Comparison of ENCODE assay signal across 16 cellular contexts in genomic region chr16:30552956-30553355, GRCh38. TPM values are rescaled to one million over a fixed set of nuclear protein-coding genes. Genes with fewer than 3 reads are reported as not detected.
A peak's percentile ranks its signal among the peaks of the same experiment; 100 is the strongest.
DNase-seq lines count a peak whose midpoint lies in the region; ATAC-seq and TF ChIP-seq lines count a peak whose summit lies in the region.
"Had no signal": no experiment of that assay in that cellular context is flagged by ENCODE, and none has a peak within 500 bp of the region (broad histone marks: within the 10 kb centered on the region; RNA-seq: fewer than 3 reads in every experiment).

No MANE protein-coding gene starts in this region.

- no peak overlapping the region for H3K4me3 ChIP-seq in CD8-positive, alpha-beta memory T cell (ENCODE audit: low read length)
- no peak overlapping the region for H3K4me3 ChIP-seq in neuronal stem cell (ENCODE audit: low read length in 2 of 2)
- no peak overlapping the region for H3K4me3 ChIP-seq in smooth muscle cell

- peak overlapping the region; percentile 88 for H3K27ac Mint-ChIP-seq in activated CD8-positive, alpha-beta memory T cell treated with anti-CD3 and anti-CD28 coated beads, Interleukin-2, amount 10 ng/mL, durations not matched to agents 7 days and 5 days
- H3K27ac Mint-ChIP-seq in CD8-positive, alpha-beta memory T cell: peak overlapping the region; percentile 82 to 97 (median 94)
- H3K27ac Mint-ChIP-seq in activated naive CD8-positive, alpha-beta T cell treated with anti-CD3 and anti-CD28 coated beads, Interleukin-2, amount 10 ng/mL, durations not matched to agents 7 days and 5 days: peak overlapping the region; percentile 93
- H3K27ac Mint-ChIP-seq in mesothelial cell of epicardium: no peak overlapping the region

- H3K9me3 ChIP-seq in CD8-positive, alpha-beta memory T cell (ENCODE audit: low read length): no peaks in the 10 kb centered on the region
- H3K9me3 ChIP-seq in neuronal stem cell (replicated peaks in 1 of 2; ENCODE audit: control insufficient read depth in 2 of 2, insufficient read depth in 1 of 2, low read depth in 1 of 2, low read length in 2 of 2): no peaks in the 10 kb centered on the region
- no peaks in the 10 kb centered on the region for H3K9me3 ChIP-seq in smooth muscle cell (replicated peaks; ENCODE audit: low read depth)

- POLR2A ChIA-PET in CD8-positive, alpha-beta memory T cell (lab: Charles Lee): interaction anchor here (1.4 to 6.7 kb wide), 2 partner anchors 19 to 182 kb away, joined by 6 to 71 read pairs; partner anchors contain the start of gene ZNF747
- POLR2A ChIA-PET in activated naive CD8-positive, alpha-beta T cell treated with anti-CD3 and anti-CD28 coated beads, Interleukin-2, amount 10 ng/mL, durations not matched to agents 7 days and 5 days (lab: Charles Lee): interaction anchor here (0.5 to 3.1 kb wide), 5 partner anchors 15 to 25 kb away, joined by 3 to 64 read pairs (median 4); partner anchors contain the start of genes ZNF688 and ZNF747

- H3K9ac ChIP-seq in neuronal stem cell (ENCODE audit: low read depth, low read length, poor library complexity) (no peak overlapping the region), smooth muscle cell (ENCODE audit: low read depth) (no peak overlapping the region)

- H3K36me3 ChIP-seq in CD8-positive, alpha-beta memory T cell (ENCODE audit: insufficient read depth, low read length): peaks cover 15% of the 10 kb centered on the region
- H3K36me3 ChIP-seq in neuronal stem cell (replicated peaks in 1 of 2; ENCODE audit: control insufficient read depth in 2 of 2, insufficient read depth in 2 of 2, low read length in 2 of 2): peaks cover 13 to 39% of the 10 kb centered on the region in 2 donors
- no peaks in the 10 kb centered on the region for H3K36me3 ChIP-seq in smooth muscle cell (ENCODE audit: low read depth)

- no peak overlapping the region for H4K91ac ChIP-seq in neuronal stem cell (ENCODE audit: low read depth, low read length, poor library complexity)

- no peaks in the 10 kb centered on the region for H3K27me3 Mint-ChIP-seq in activated CD8-positive, alpha-beta memory T cell treated with anti-CD3 and anti-CD28 coated beads, Interleukin-2, amount 10 ng/mL, durations not matched to agents 7 days and 5 days
- H3K27me3 Mint-ChIP-seq in CD8-positive, alpha-beta memory T cell: peaks cover 0 to 3% of the 10 kb centered on the region in 2 donors
- no peaks in the 10 kb centered on the region for H3K27me3 Mint-ChIP-seq in activated naive CD8-positive, alpha-beta T cell treated with anti-CD3 and anti-CD28 coated beads, Interleukin-2, amount 10 ng/mL, durations not matched to agents 7 days and 5 days
- no peaks in the 10 kb centered on the region for H3K27me3 Mint-ChIP-seq in mesothelial cell of epicardium (ENCODE audit: low read depth)

- no peak overlapping the region for H3K23ac ChIP-seq in neuronal stem cell (ENCODE audit: low read depth, low read length, poor library complexity)

- H3K79me1 ChIP-seq in neuronal stem cell (ENCODE audit: low read depth, low read length): peaks cover 11% of the 10 kb centered on the region

- peaks cover 7% of the 10 kb centered on the region for H3F3A ChIP-seq in smooth muscle cell (ENCODE audit: low read depth)

- peaks cover 19% of the 10 kb centered on the region for H3K36me3 Mint-ChIP-seq in activated CD8-positive, alpha-beta memory T cell treated with anti-CD3 and anti-CD28 coated beads, Interleukin-2, amount 10 ng/mL, durations not matched to agents 7 days and 5 days
- peaks cover 0 to 37% (median 2%) of the 10 kb centered on the region in 3 donors for H3K36me3 Mint-ChIP-seq in CD8-positive, alpha-beta memory T cell
- peaks cover 19% of the 10 kb centered on the region for H3K36me3 Mint-ChIP-seq in activated naive CD8-positive, alpha-beta T cell treated with anti-CD3 and anti-CD28 coated beads, Interleukin-2, amount 10 ng/mL, durations not matched to agents 7 days and 5 days
- peaks cover 23% of the 10 kb centered on the region for H3K36me3 Mint-ChIP-seq in mesothelial cell of epicardium

- H3K79me2 ChIP-seq in smooth muscle cell (ENCODE audit: low read depth): peaks cover 15% of the 10 kb centered on the region

- H3K4ac ChIP-seq in neuronal stem cell (ENCODE audit: low read length): no peak overlapping the region

- no peak for TF ChIP-seq CTCF in smooth muscle cell (IDR thresholded peaks at IDR 0.05; ENCODE audit: borderline replicate concordance, insufficient read depth, poor library complexity, severe bottlenecking)
- TF ChIP-seq CTCF in mesothelial cell of epicardium (IDR thresholded peaks at IDR 0.05; ENCODE audit: unreplicated experiment): no peak

- H3K27ac ChIP-seq in CD8-positive, alpha-beta memory T cell (ENCODE audit: low read depth, low read length): peak overlapping the region; percentile 38
- H3K27ac ChIP-seq in neuronal stem cell (replicated peaks; ENCODE audit: low read length): no peak overlapping the region
- H3K27ac ChIP-seq in smooth muscle cell (ENCODE audit: low read depth): no peak overlapping the region
- H3K27ac ChIP-seq: VCaP had no signal

- H3K4me2 ChIP-seq in neuronal stem cell (ENCODE audit: insufficient read depth, low read length, poor library complexity, severe bottlenecking) (no peak overlapping the region), smooth muscle cell (no peak overlapping the region)

- CTCF ChIA-PET in activated CD8-positive, alpha-beta memory T cell treated with anti-CD3 and anti-CD28 coated beads, Interleukin-2, amount 10 ng/mL, durations not matched to agents 7 days and 5 days (lab: Charles Lee): interaction anchor here (1.0 to 3.6 kb wide), 3 partner anchors 13 to 19 kb away, joined by 3 to 14 read pairs (median 6); partner anchors contain the start of gene ZNF747
- CTCF ChIA-PET in CD8-positive, alpha-beta memory T cell (lab: Charles Lee): interaction anchor here (1.0 to 4.2 kb wide), 3 partner anchors 18 to 123 kb away, joined by 3 to 31 read pairs (median 4); partner anchors contain the start of gene ZNF747

- H2BK120ac ChIP-seq in neuronal stem cell (ENCODE audit: low read depth, low read length): no peak overlapping the region

- whole genome bisulfite sequencing in neuronal stem cell (ENCODE audit: extremely low coverage in 2 of 2, insufficient read length in 2 of 2, insufficient replicate concordance in 1 of 2), 2 donors: no CpG with 5 or more reads among the region's 4 CpGs
- WGBS in smooth muscle cell (ENCODE audit: low lambda C conversion rate): 96% methylated on average over 4 of the region's 4 CpGs

- H4K20me1 ChIP-seq in smooth muscle cell (ENCODE audit: low read depth): no peaks in the 10 kb centered on the region

- no peak overlapping the region for H2BK5ac ChIP-seq in neuronal stem cell (ENCODE audit: low read length)

- peaks cover 46% of the 10 kb centered on the region for H3K4me1 ChIP-seq in CD8-positive, alpha-beta memory T cell (ENCODE audit: insufficient read depth, low read length)
- peaks cover 3% of the 10 kb centered on the region in 2 donors for H3K4me1 ChIP-seq in neuronal stem cell (ENCODE audit: control insufficient read depth in 2 of 2, insufficient read depth in 1 of 2, low read depth in 1 of 2, low read length in 2 of 2)
- H3K4me1 ChIP-seq in smooth muscle cell (ENCODE audit: low read depth): peaks cover 5% of the 10 kb centered on the region

- DNase-seq in activated CD8-positive, alpha-beta memory T cell treated with anti-CD3 and anti-CD28 coated beads, Interleukin-2, amount 10 ng/mL, durations not matched to agents 7 days and 5 days: no peak
- DNase-seq in activated CD8-positive, alpha-beta memory T cell treated with anti-CD3 and anti-CD28 coated beads, Interleukin-2, amount 50 U/mL, for 4 hours: no peak
- DNase-seq in CD8-positive, alpha-beta memory T cell: no peak
- DNase-seq in activated naive CD8-positive, alpha-beta T cell treated with anti-CD3 and anti-CD28 coated beads, Interleukin-2, amount 10 ng/mL, durations not matched to agents 7 days and 5 days: no peak
- DNase-seq in neuronal stem cell (ENCODE audit: low spot score) (no peak), smooth muscle cell (lab: John Stamatoyannopoulos, UW; ENCODE audit: unreplicated experiment) (no peak), HCEC 1CT (no peak), mesothelial cell of epicardium (ENCODE audit: low spot score in 2 of 2, unreplicated experiment in 2 of 2) (no peak)
- DNase-seq: activated CD8-positive, alpha-beta memory T cell treated with anti-CD3 and anti-CD28 coated beads, Interleukin-2, amount 50 U/mL, for 48 hours; GF-D8; glutamatergic neuron; NCI-H774; nucleus accumbens; stimulated activated CD4-positive, alpha-beta T cell treated with anti-CD3 and anti-CD28 coated beads, Interleukin-4, amount 100 ng/mL, for 4 hours had no signal

- no peak overlapping the region for H2AK5ac ChIP-seq in neuronal stem cell (ENCODE audit: low read depth, low read length)

- no peak overlapping the region for H2BK12ac ChIP-seq in neuronal stem cell (ENCODE audit: low read length)

- ATAC-seq in activated CD8-positive, alpha-beta memory T cell treated with anti-CD3 and anti-CD28 coated beads, Interleukin-2, amount 10 ng/mL, durations not matched to agents 7 days and 5 days: no peak
- no peak for ATAC-seq in activated naive CD8-positive, alpha-beta T cell treated with anti-CD3 and anti-CD28 coated beads, Interleukin-2, amount 10 ng/mL, durations not matched to agents 7 days and 5 days (ENCODE audit: low read depth)
- ATAC-seq: Panc1 had no signal

- H3K14ac ChIP-seq in neuronal stem cell (ENCODE audit: low read length): no peak overlapping the region

- no peaks in the 10 kb centered on the region for H3K27me3 ChIP-seq in CD8-positive, alpha-beta memory T cell (ENCODE audit: insufficient read depth, low read length, poor library complexity, severe bottlenecking)
- H3K27me3 ChIP-seq in neuronal stem cell (ENCODE audit: control insufficient read depth in 3 of 3, insufficient read depth in 3 of 3, low read depth in 1 of 3, low read length in 3 of 3): no peaks in the 10 kb centered on the region
- H3K27me3 ChIP-seq in smooth muscle cell (ENCODE audit: low read depth): no peaks in the 10 kb centered on the region

- peaks cover 50% of the 10 kb centered on the region for H3K4me1 Mint-ChIP-seq in activated CD8-positive, alpha-beta memory T cell treated with anti-CD3 and anti-CD28 coated beads, Interleukin-2, amount 10 ng/mL, durations not matched to agents 7 days and 5 days
- H3K4me1 Mint-ChIP-seq in CD8-positive, alpha-beta memory T cell: peaks cover 49 to 79% (median 57%) of the 10 kb centered on the region in 3 donors
- peaks cover 45% of the 10 kb centered on the region for H3K4me1 Mint-ChIP-seq in activated naive CD8-positive, alpha-beta T cell treated with anti-CD3 and anti-CD28 coated beads, Interleukin-2, amount 10 ng/mL, durations not matched to agents 7 days and 5 days
- H3K4me1 Mint-ChIP-seq in mesothelial cell of epicardium: peaks cover 9% of the 10 kb centered on the region

- H3K9me3 Mint-ChIP-seq in activated CD8-positive, alpha-beta memory T cell treated with anti-CD3 and anti-CD28 coated beads, Interleukin-2, amount 10 ng/mL, durations not matched to agents 7 days and 5 days (ENCODE audit: low read depth): no peaks in the 10 kb centered on the region
- H3K9me3 Mint-ChIP-seq in CD8-positive, alpha-beta memory T cell: no peaks in the 10 kb centered on the region
- H3K9me3 Mint-ChIP-seq in activated naive CD8-positive, alpha-beta T cell treated with anti-CD3 and anti-CD28 coated beads, Interleukin-2, amount 10 ng/mL, durations not matched to agents 7 days and 5 days: no peaks in the 10 kb centered on the region
- H3K9me3 Mint-ChIP-seq in mesothelial cell of epicardium: no peaks in the 10 kb centered on the region

- H3K4me3 Mint-ChIP-seq in activated CD8-positive, alpha-beta memory T cell treated with anti-CD3 and anti-CD28 coated beads, Interleukin-2, amount 10 ng/mL, durations not matched to agents 7 days and 5 days: no peak overlapping the region
- H3K4me3 Mint-ChIP-seq in CD8-positive, alpha-beta memory T cell: peak overlapping the region in 4 of 7 donors; percentile 40 to 65 (median 59)
- no peak overlapping the region for H3K4me3 Mint-ChIP-seq in activated naive CD8-positive, alpha-beta T cell treated with anti-CD3 and anti-CD28 coated beads, Interleukin-2, amount 10 ng/mL, durations not matched to agents 7 days and 5 days
- H3K4me3 Mint-ChIP-seq in mesothelial cell of epicardium: no peak overlapping the region

- H4K8ac ChIP-seq in neuronal stem cell (ENCODE audit: low read depth, low read length): peak overlapping the region; percentile 23

- no peak overlapping the region for H2BK15ac ChIP-seq in neuronal stem cell (ENCODE audit: low read length)

- no peak overlapping the region for H2AFZ ChIP-seq in neuronal stem cell (ENCODE audit: low read length)
- no peak overlapping the region for H2AFZ ChIP-seq in smooth muscle cell (ENCODE audit: low read depth)

- no peak overlapping the region for H3K18ac ChIP-seq in neuronal stem cell (ENCODE audit: low read length)

RNA-seq across cellular contexts. Expression of gene ZNF764, which starts 5.2 kb away (rescaled TPM):
- 10 to 100 TPM; 14.0 to 15.6 TPM for total RNA-seq in activated CD8-positive, alpha-beta memory T cell treated with anti-CD3 and anti-CD28 coated beads, Interleukin-2, amount 10 ng/mL, durations not matched to agents 7 days and 5 days
- 10 to 100 TPM; 15.1 to 15.7 TPM for total RNA-seq in CD8-positive, alpha-beta memory T cell
- polyA plus RNA-seq in CD8-positive, alpha-beta memory T cell: 8.9 TPM
- 10 to 100 TPM; 20.9 to 23.3 TPM for total RNA-seq in activated naive CD8-positive, alpha-beta T cell treated with anti-CD3 and anti-CD28 coated beads, Interleukin-2, amount 10 ng/mL, durations not matched to agents 7 days and 5 days
- 7.9 TPM for polyA plus RNA-seq in neuronal stem cell (2013, experiment 1 of 2)
- 8.0 TPM for polyA plus RNA-seq in neuronal stem cell (2013, experiment 2 of 2)
- total RNA-seq in smooth muscle cell (1.6 and 5.0 TPM in 2 replicates), mesothelial cell of epicardium (16.5 to 18.2 TPM (median 17.0 TPM) in 3 replicates)
- polyA plus RNA-seq in smooth muscle cell: 4.0 and 6.5 TPM in 2 replicates

RNA-seq across cellular contexts. Expression of gene ZNF747, which starts 18.3 kb away (rescaled TPM):
- total RNA-seq in activated CD8-positive, alpha-beta memory T cell treated with anti-CD3 and anti-CD28 coated beads, Interleukin-2, amount 10 ng/mL, durations not matched to agents 7 days and 5 days: 10 to 100 TPM; 11.3 to 13.2 TPM
- total RNA-seq in CD8-positive, alpha-beta memory T cell: 10 to 100 TPM; 13.5 to 17.0 TPM
- 8.4 TPM for polyA plus RNA-seq in CD8-positive, alpha-beta memory T cell
- 10 to 100 TPM; 11.9 to 12.5 TPM for total RNA-seq in activated naive CD8-positive, alpha-beta T cell treated with anti-CD3 and anti-CD28 coated beads, Interleukin-2, amount 10 ng/mL, durations not matched to agents 7 days and 5 days
- 6.9 TPM for polyA plus RNA-seq in neuronal stem cell (2013, experiment 1 of 2)
- polyA plus RNA-seq in neuronal stem cell (2013, experiment 2 of 2): 6.8 TPM
- total RNA-seq in smooth muscle cell (5.6 and 6.3 TPM in 2 replicates), mesothelial cell of epicardium (12.4 to 16.4 TPM (median 15.2 TPM) in 3 replicates)
- polyA plus RNA-seq in smooth muscle cell: 5.7 and 6.9 TPM in 2 replicates

RNA-seq across cellular contexts. Expression of gene ZNF688, which starts 18.6 kb away (rescaled TPM):
- 10 to 100 TPM; 14.5 to 14.7 TPM for total RNA-seq in activated CD8-positive, alpha-beta memory T cell treated with anti-CD3 and anti-CD28 coated beads, Interleukin-2, amount 10 ng/mL, durations not matched to agents 7 days and 5 days
- 10 to 100 TPM in 1 of 2 experiments, 1 to 10 TPM in 1; 9.6 to 10.8 TPM for total RNA-seq in CD8-positive, alpha-beta memory T cell
- 28.5 TPM for polyA plus RNA-seq in CD8-positive, alpha-beta memory T cell
- 10 to 100 TPM; 17.8 to 18.3 TPM for total RNA-seq in activated naive CD8-positive, alpha-beta T cell treated with anti-CD3 and anti-CD28 coated beads, Interleukin-2, amount 10 ng/mL, durations not matched to agents 7 days and 5 days
- polyA plus RNA-seq in neuronal stem cell (2013, experiment 1 of 2): 6.6 TPM
- 7.2 TPM for polyA plus RNA-seq in neuronal stem cell (2013, experiment 2 of 2)
- 6.2 and 6.9 TPM in 2 replicates for total RNA-seq in smooth muscle cell
- 16.4 and 16.8 TPM in 2 replicates for polyA plus RNA-seq in smooth muscle cell
- total RNA-seq in mesothelial cell of epicardium: 10.1 to 12.0 TPM (median 11.3 TPM) in 3 replicates

RNA-seq across cellular contexts. Expression of gene ZNF768, which starts 26.6 kb away (rescaled TPM):
- 10 to 100 TPM in 1 of 2 experiments, 1 to 10 TPM in 1; 6.2 to 10.3 TPM for total RNA-seq in activated CD8-positive, alpha-beta memory T cell treated with anti-CD3 and anti-CD28 coated beads, Interleukin-2, amount 10 ng/mL, durations not matched to agents 7 days and 5 days
- 10 to 100 TPM; 13.5 to 15.1 TPM for total RNA-seq in CD8-positive, alpha-beta memory T cell
- 2.5 TPM for polyA plus RNA-seq in CD8-positive, alpha-beta memory T cell
- 1 to 10 TPM; 7.4 to 8.1 TPM for total RNA-seq in activated naive CD8-positive, alpha-beta T cell treated with anti-CD3 and anti-CD28 coated beads, Interleukin-2, amount 10 ng/mL, durations not matched to agents 7 days and 5 days
- polyA plus RNA-seq in neuronal stem cell (2013, experiment 1 of 2): 48.2 TPM
- polyA plus RNA-seq in neuronal stem cell (2013, experiment 2 of 2): 46.8 TPM
- 17.8 and 18.6 TPM in 2 replicates for total RNA-seq in smooth muscle cell
- polyA plus RNA-seq in smooth muscle cell: 15.4 and 17.5 TPM in 2 replicates
- total RNA-seq in mesothelial cell of epicardium: 41.2 to 42.2 TPM (median 41.9 TPM) in 3 replicates

RNA-seq across cellular contexts. Expression of gene ZNF785, which starts 32.5 kb away (rescaled TPM):
- 10 to 100 TPM; 18.9 to 21.2 TPM for total RNA-seq in activated CD8-positive, alpha-beta memory T cell treated with anti-CD3 and anti-CD28 coated beads, Interleukin-2, amount 10 ng/mL, durations not matched to agents 7 days and 5 days
- total RNA-seq in CD8-positive, alpha-beta memory T cell: 10 to 100 TPM; 10.9 to 13.0 TPM
- 4.8 TPM for polyA plus RNA-seq in CD8-positive, alpha-beta memory T cell
- total RNA-seq in activated naive CD8-positive, alpha-beta T cell treated with anti-CD3 and anti-CD28 coated beads, Interleukin-2, amount 10 ng/mL, durations not matched to agents 7 days and 5 days: 10 to 100 TPM; 22.3 to 24.8 TPM
- 12.5 TPM for polyA plus RNA-seq in neuronal stem cell (2013, experiment 1 of 2)
- polyA plus RNA-seq in neuronal stem cell (2013, experiment 2 of 2): 12.6 TPM
- 8.1 and 12.9 TPM in 2 replicates for total RNA-seq in smooth muscle cell
- polyA plus RNA-seq in smooth muscle cell: 3.8 and 6.8 TPM in 2 replicates
- total RNA-seq in mesothelial cell of epicardium: 28.0 to 31.9 TPM (median 29.0 TPM) in 3 replicates

Comparison
In these comparisons a context has a peak if more than half of its experiments do, and no peak if none do; other contexts are left out.
1. H3K4me3 Mint-ChIP-seq: peak in CD8-positive, alpha-beta memory T cell (4 of 7); none in activated CD8-positive, alpha-beta memory T cell treated with anti-CD3 and anti-CD28 coated beads, Interleukin-2, amount 10 ng/mL, durations not matched to agents 7 days and 5 days (single experiment), activated naive CD8-positive, alpha-beta T cell treated with anti-CD3 and anti-CD28 coated beads, Interleukin-2, amount 10 ng/mL, durations not matched to agents 7 days and 5 days (single experiment) and mesothelial cell of epicardium (single experiment).